Comparison of ENCODE assay signal across 27 cellular contexts in genomic region chr10:112229901-112230300, GRCh38. TPM values are rescaled to one million over a fixed set of nuclear protein-coding genes. Genes with fewer than 3 reads are reported as not detected.
DNase-seq lines count a peak whose midpoint lies in the region; ATAC-seq and TF ChIP-seq lines count a peak whose summit lies in the region.
"Had no signal": no experiment of that assay in that cellular context is flagged by ENCODE, and none has a peak within 500 bp of the region (broad histone marks: within the 10 kb centered on the region; RNA-seq: fewer than 3 reads in every experiment).

No MANE protein-coding gene starts in this region.

- no peak overlapping the region for H4K8ac ChIP-seq in IMR-90 (ENCODE audit: low read depth in 2 of 2, low read length in 2 of 2)

- CTCF ChIA-PET in MCF 10A (lab: Yijun Ruan, JAX) = interaction anchor here (0.5 to 0.6 kb wide), 2 partner anchors 10 to 1330 kb away, joined by 3 to 4 read pairs; no protein-coding TSS in a partner anchor
- CTCF ChIA-PET in IMR-90 (lab: Yijun Ruan, JAX) = no interaction called here
- CTCF ChIA-PET in mammary epithelial cell (lab: Charles Lee; ENCODE audit: low non-redundant PET) = no interaction called here

- H3K4ac ChIP-seq in IMR-90 (ENCODE audit: low read depth, low read length) = no peak overlapping the region

- H2BK120ac ChIP-seq in IMR-90 (ENCODE audit: low read depth, low read length) = no peak overlapping the region

- DNase-seq in MCF 10A (ENCODE audit: unreplicated experiment) (peak; percentile 68), breast epithelium (ENCODE audit: low spot score in 2 of 2) (no peak), IMR-90 (peak; percentile 20), mammary epithelial cell (peak; percentile 36), GM19240 (ENCODE audit: insufficient read length, low spot score) (no peak), AG08396 (ENCODE audit: low spot score) (no peak), HUDEP-2 (lab: John Stamatoyannopoulos, UW; ENCODE audit: unreplicated experiment in 76 of 76) (no peak)
- DNase-seq: 8988T; C1 segment of cervical spinal cord; CD4-positive, alpha-beta memory T cell; COR-L47; Kasumi-1; NCI-H1048; NCI-H1417 treated with DMSO at 0.1 percent for 48 hours; NCI-H1694 treated with DMSO at 0.1 percent for 48 hours; NCI-H2081; NCI-H2227 treated with DMSO at 0.1 percent for 48 hours; NCI-H526 treated with DMSO at 0.1 percent for 48 hours; PC-9; Right ventricle myocardium superior; T-cell had no signal

- H4K5ac ChIP-seq in IMR-90 (ENCODE audit: low read depth, low read length) = no peak overlapping the region

- in situ Hi-C loops in IMR-90 (cut with MboI; ENCODE audit: low sequenced_read_pairs) (no loop called here), mammary epithelial cell (cut with MboI; ENCODE audit: low sequenced_read_pairs in 2 of 2) (no loop called here)

- H3K9me3 ChIP-seq in breast epithelium (no peaks in the 10 kb centered on the region), IMR-90 (ENCODE audit: control insufficient read depth, insufficient read depth, low read length) (peaks cover 2% of the 10 kb centered on the region; the same call in 1 of the 2 replicates), mammary epithelial cell (replicated peaks; ENCODE audit: insufficient read depth, low read length) (peaks cover 14% of the 10 kb centered on the region), subcutaneous abdominal adipose tissue (ENCODE audit: control insufficient read depth in 5 of 5, low read length in 5 of 5) (peaks cover 0 to 6% (median 0%) of the 10 kb centered on the region in 5 donors)
- H3K9me3 ChIP-seq: SJSA1 had no signal

- no CpG with 5 or more reads among the region's 3 CpGs for WGBS in IMR-90 (ENCODE audit: extremely low coverage in 2 of 2, insufficient read length in 1 of 2), 2 experiments
- 29% methylated on average over 3 of the region's 3 CpGs for WGBS in mammary epithelial cell (ENCODE audit: low coverage, missing lambda C conversion rate)

- no peak overlapping the region for H2AK5ac ChIP-seq in IMR-90 (ENCODE audit: low read depth, low read length)

- H3K4me1 ChIP-seq in breast epithelium = no peaks in the 10 kb centered on the region
- H3K4me1 ChIP-seq in IMR-90 (ENCODE audit: control insufficient read depth, insufficient read depth, low read length) = no peaks in the 10 kb centered on the region
- H3K4me1 ChIP-seq in mammary epithelial cell (ENCODE audit: insufficient read depth, low read length) = peaks cover 34% of the 10 kb centered on the region
- H3K4me1 ChIP-seq in subcutaneous abdominal adipose tissue (ENCODE audit: control insufficient read depth in 5 of 5, insufficient read depth in 5 of 5, low read length in 5 of 5) = peaks cover 0 to 47% (median 31%) of the 10 kb centered on the region in 5 donors

- H3K4me2 ChIP-seq in IMR-90 (ENCODE audit: low read depth, low read length) (no peak overlapping the region), mammary epithelial cell (ENCODE audit: insufficient read depth, low read depth, low read length) (peak overlapping the region; percentile 38)
- H3K4me2 ChIP-seq: PC-9 had no signal

- H3K9ac ChIP-seq in IMR-90 (ENCODE audit: low read depth, low read length) (no peak overlapping the region), mammary epithelial cell (ENCODE audit: insufficient read depth, low read length) (no peak overlapping the region), subcutaneous abdominal adipose tissue (ENCODE audit: low read length in 5 of 5) (no peak overlapping the region)

- no peaks in the 10 kb centered on the region for H3K36me3 ChIP-seq in breast epithelium
- no peaks in the 10 kb centered on the region for H3K36me3 ChIP-seq in IMR-90 (ENCODE audit: control insufficient read depth, insufficient read depth, low read length)
- H3K36me3 ChIP-seq in mammary epithelial cell (ENCODE audit: insufficient read depth, low read length) = no peaks in the 10 kb centered on the region
- H3K36me3 ChIP-seq in subcutaneous abdominal adipose tissue (ENCODE audit: control insufficient read depth in 5 of 5, insufficient read depth in 5 of 5, low read length in 5 of 5) = no peaks in the 10 kb centered on the region
- H3K36me3 ChIP-seq: SJSA1 had no signal

- no peak overlapping the region for H2BK20ac ChIP-seq in IMR-90 (ENCODE audit: low read depth, low read length)

- H3K79me1 ChIP-seq in IMR-90 (ENCODE audit: low read depth in 1 of 2, low read length in 2 of 2) = no peaks in the 10 kb centered on the region

- BruUV-seq in MCF 10A (replicated peaks; lab: Mats Ljungman, UMichigan) (no TSS peak), IMR-90 (replicated peaks; lab: Mats Ljungman, UMichigan) (no TSS peak), mammary epithelial cell (replicated peaks; lab: Mats Ljungman, UMichigan) (no TSS peak)

- POLR2A ChIA-PET in MCF 10A (lab: Yijun Ruan, JAX) = interaction anchor here (4.7 kb wide), 1 partner anchor 46 kb away, joined by 38 read pairs; the partner anchor contains the start of gene GPAM
- POLR2A ChIA-PET in IMR-90 (lab: Charles Lee; ENCODE audit: unreplicated experiment) = no interaction called here

- H2AK9ac ChIP-seq in IMR-90 (replicated peaks; ENCODE audit: low read depth, low read length, poor library complexity) = no peak overlapping the region

- intact Hi-C loops in MCF 10A (cut with micrococcal nuclease) = loop anchor here (5.0 kb wide), 1 partner anchor 48 kb away; the partner anchor contains the start of gene GPAM
- intact Hi-C loops in breast epithelium (cut with DNase I; ENCODE audit: low total_unique reads) = loop anchor here (2.0 kb wide), 1 partner anchor 43 kb away; no protein-coding TSS in a partner anchor
- intact Hi-C loops in IMR-90 (cut with micrococcal nuclease) = no loop called here
- intact Hi-C loops in mammary epithelial cell (cut with micrococcal nuclease) = no loop called here

- no peak overlapping the region for H3K18ac ChIP-seq in IMR-90 (ENCODE audit: low read depth, low read length)

- no peaks in the 10 kb centered on the region for H3K27me3 Mint-ChIP-seq in MCF 10A (ENCODE audit: insufficient read depth, unreplicated experiment)

- no peak overlapping the region for H2BK5ac ChIP-seq in IMR-90 (ENCODE audit: low read depth, low read length, poor library complexity, severe bottlenecking)

- no peak overlapping the region for H3K14ac ChIP-seq in IMR-90 (replicated peaks; ENCODE audit: low read depth, low read length)

- no peaks in the 10 kb centered on the region for H3K79me2 ChIP-seq in mammary epithelial cell (ENCODE audit: insufficient read depth, low read length)

- H2AFZ ChIP-seq in IMR-90 (replicated peaks; ENCODE audit: low read length, poor library complexity) (no peak overlapping the region), mammary epithelial cell (ENCODE audit: low read depth, low read length) (no peak overlapping the region)
- H2AFZ ChIP-seq: PC-9 had no signal

- no peak overlapping the region for H4K91ac ChIP-seq in IMR-90 (ENCODE audit: insufficient read depth, low read depth, low read length)

- H4K20me1 ChIP-seq in IMR-90 (ENCODE audit: insufficient read depth, low read length) = no peaks in the 10 kb centered on the region
- H4K20me1 ChIP-seq in mammary epithelial cell (ENCODE audit: insufficient read depth, low read length) = no peaks in the 10 kb centered on the region

- TF ChIP-seq CTCF in MCF 10A (IDR thresholded peaks at IDR 0.05; ENCODE audit: unreplicated experiment) (no peak), breast epithelium (IDR thresholded peaks at IDR 0.05) (no peak), IMR-90 (conservative IDR thresholded peaks at IDR 0.05; ENCODE audit: low read depth, low read length) (no peak), mammary epithelial cell (conservative IDR thresholded peaks at IDR 0.05 in 1 of 2, IDR thresholded peaks at IDR 0.05 in 1 of 2; ENCODE audit: extremely low read depth in 1 of 2, insufficient read depth in 1 of 2, low read depth in 1 of 2, low read length in 2 of 2) (no peak)

- H3K56ac ChIP-seq in IMR-90 (ENCODE audit: extremely low read depth, insufficient read depth, low read length) = no peak overlapping the region

- H3K27ac ChIP-seq in breast epithelium (no peak overlapping the region), IMR-90 (ENCODE audit: insufficient read depth, low read length) (no peak overlapping the region), mammary epithelial cell (ENCODE audit: insufficient read depth, low read depth, low read length) (peak overlapping the region; percentile 60), subcutaneous abdominal adipose tissue (ENCODE audit: low read depth, low read length) (peak overlapping the region; percentile 37)
- H3K27ac ChIP-seq: PC-9, SJSA1 had no signal

- dilution Hi-C loops in IMR-90 (cut with HindIII; ENCODE audit: low sequenced_read_pairs, unreplicated experiment) = no loop called here
- dilution Hi-C loops in mammary epithelial cell (cut with HindIII; ENCODE audit: low sequenced_read_pairs) = no loop called here

- no peak for ATAC-seq in IMR-90 (ENCODE audit: low read depth)
- ATAC-seq: T-cell had no signal

- H2BK15ac ChIP-seq in IMR-90 (ENCODE audit: low read depth, low read length) = no peak overlapping the region

- H3K4me1 Mint-ChIP-seq in MCF 10A (ENCODE audit: insufficient read depth, unreplicated experiment) = peaks cover 66% of the 10 kb centered on the region
- H3K4me1 Mint-ChIP-seq: CD4-positive, alpha-beta memory T cell; T-cell had no signal

- H3K27me3 ChIP-seq in breast epithelium (no peaks in the 10 kb centered on the region), IMR-90 (ENCODE audit: control insufficient read depth, insufficient read depth, low read length) (no peaks in the 10 kb centered on the region), mammary epithelial cell (ENCODE audit: insufficient read depth, low read length) (no peaks in the 10 kb centered on the region), subcutaneous abdominal adipose tissue (ENCODE audit: control insufficient read depth in 5 of 5, insufficient read depth in 4 of 5, low read length in 5 of 5) (no peaks in the 10 kb centered on the region)
- H3K27me3 ChIP-seq: SJSA1 had no signal

- TF ChIP-seq RAD21 in IMR-90 (IDR thresholded peaks at IDR 0.05; ENCODE audit: low read length) = no peak

- no peaks in the 10 kb centered on the region for H3K9me1 ChIP-seq in IMR-90 (ENCODE audit: insufficient read depth, low read length)

- H3K36me3 Mint-ChIP-seq in MCF 10A (ENCODE audit: insufficient read depth, unreplicated experiment) = no peaks in the 10 kb centered on the region
- H3K36me3 Mint-ChIP-seq: CD4-positive, alpha-beta memory T cell; T-cell had no signal

- no peak overlapping the region for H3K23ac ChIP-seq in IMR-90 (ENCODE audit: low read depth, low read length)

- H3K4me3 ChIP-seq in breast epithelium (no peak overlapping the region), IMR-90 (ENCODE audit: insufficient read depth, low read depth, low read length) (no peak overlapping the region), mammary epithelial cell (replicated peaks in 1 of 3; ENCODE audit: insufficient read depth in 1 of 3, low read depth in 2 of 3, low read length in 3 of 3) (no peak overlapping the region), subcutaneous abdominal adipose tissue (ENCODE audit: low read depth in 1 of 5, low read length in 5 of 5) (no peak overlapping the region)
- H3K4me3 ChIP-seq: PC-9, SJSA1 had no signal

- no peaks in the 10 kb centered on the region for H3K9me3 Mint-ChIP-seq in MCF 10A (ENCODE audit: unreplicated experiment)
- H3K9me3 Mint-ChIP-seq: T-cell had no signal

- H3K4me3 Mint-ChIP-seq in MCF 10A (ENCODE audit: unreplicated experiment) = no peak overlapping the region
- H3K4me3 Mint-ChIP-seq: CD4-positive, alpha-beta memory T cell; T-cell had no signal

- H3K27ac Mint-ChIP-seq in MCF 10A (ENCODE audit: low read depth, unreplicated experiment) = peak overlapping the region; percentile 65
- H3K27ac Mint-ChIP-seq: CD4-positive, alpha-beta memory T cell; T-cell had no signal

- no peak for TF ChIP-seq POLR2A in breast epithelium (IDR thresholded peaks at IDR 0.05)
- no peak for TF ChIP-seq POLR2A in IMR-90 (IDR thresholded peaks at IDR 0.05; ENCODE audit: low read depth, low read length)

RNA-seq across cellular contexts. Expression of gene GPAM, which starts 46.3 kb away (rescaled TPM):
- total RNA-seq in MCF 10A (2022) (19.8 and 20.4 TPM in 2 replicates), breast epithelium (100 to 1,000 TPM in 1 of 3 donors, 10 to 100 TPM in 2; 13.4 to 462 (median 26.3) TPM), IMR-90 (2012; rRNA removed) (11.5 and 13.1 TPM in 2 replicates), mammary epithelial cell (10 to 100 TPM in 1 of 2 donors, 1 to 10 TPM in 1; 9.5 to 17.5 TPM)
- polyA plus RNA-seq in IMR-90 (2012; rRNA removed) (3.0 and 3.5 TPM in 2 replicates), mammary epithelial cell (6.8 TPM)
- 0.66 and 0.91 TPM in 2 replicates for polyA plus RNA-seq in IMR-90 (2012; cell fraction: cytosol; rRNA removed)
- 0.78 and 3.5 TPM in 2 replicates for polyA plus RNA-seq in IMR-90 (2012; cell fraction: nucleus; rRNA removed; ENCODE audit: low replicate concordance)
- polyA minus RNA-seq in mammary epithelial cell = 9.6 TPM

RNA-seq across cellular contexts. Expression of gene TECTB, which starts 53.3 kb away (rescaled TPM):
- total RNA-seq in MCF 10A (2022) = not detected in 2 replicates
- total RNA-seq in breast epithelium = not detected
- not detected in 2 replicates for total RNA-seq in IMR-90 (2012; rRNA removed)
- polyA plus RNA-seq in IMR-90 (2012; rRNA removed) = not detected in 2 replicates
- not detected in 2 replicates for polyA plus RNA-seq in IMR-90 (2012; cell fraction: cytosol; rRNA removed)
- not detected in 2 replicates for polyA plus RNA-seq in IMR-90 (2012; cell fraction: nucleus; rRNA removed; ENCODE audit: low replicate concordance)
- total RNA-seq in mammary epithelial cell = not detected
- not detected for polyA plus RNA-seq in mammary epithelial cell
- polyA minus RNA-seq in mammary epithelial cell = not detected
- total RNA-seq: CD4-positive, alpha-beta memory T cell; Daoy; NCI-H460; PC-9; Right ventricle myocardium superior; RPMI7951; SJSA1; T-cell had no signal
- polyA plus RNA-seq: AG04450; CD4-positive, alpha-beta memory T cell had no signal

Comparison
In these comparisons a context has a peak if more than half of its experiments do, and no peak if none do; other contexts are left out.
1. DNase-seq: peak in MCF 10A (single experiment), IMR-90 (single experiment) and mammary epithelial cell (single experiment); none in breast epithelium (0 of 2), GM19240 (single experiment), AG08396 (single experiment) and HUDEP-2 (0 of 76).
2. H3K27ac ChIP-seq: peak in mammary epithelial cell (single experiment) and subcutaneous abdominal adipose tissue (single experiment); none in breast epithelium (0 of 2) and IMR-90 (single experiment).
3. intact Hi-C loops: an anchor here in MCF 10A (5.0 kb wide) and breast epithelium (2.0 kb wide); none called in IMR-90 and mammary epithelial cell.